In genomic region chr15:66617137-66618090, GRCh38 we compare ENCODE assay signal across 1 cellular context.
A peak's percentile ranks its signal among the peaks of the same experiment; 100 is the strongest.
TF ChIP-seq lines count a peak whose summit lies in the region.

No MANE protein-coding gene starts in this region.

TF ChIP-seq in HepG2, 621 proteins besides CTCF, POLR2A, EP300 and RAD21 (continued from another document and continues in another):
- TF ChIP-seq KIAA2018 (CRISPR knock-in tag; IDR thresholded peaks at IDR 0.05; ENCODE audit: borderline replicate concordance) (no peak), ZNF354B (CRISPR knock-in tag; IDR thresholded peaks at IDR 0.05) (no peak), TCF7L2 (IDR thresholded peaks at IDR 0.05; ENCODE audit: low read depth, low read length) (no peak), IKZF4 (CRISPR knock-in tag; IDR thresholded peaks at IDR 0.05; ENCODE audit: borderline replicate concordance, low read depth, not compliant biosample characterization) (no peak), PHF8 (CRISPR knock-in tag; IDR thresholded peaks at IDR 0.05) (peak; percentile 38; the same call in 1 of the 2 replicates), GTF3A (CRISPR knock-in tag; conservative IDR thresholded peaks at IDR 0.05) (no peak), ZBTB38 (CRISPR knock-in tag; IDR thresholded peaks at IDR 0.05) (0 out of 2 replicates have a peak, but pooled peaks have one; percentile 24), ZNF484 (CRISPR knock-in tag; IDR thresholded peaks at IDR 0.05; ENCODE audit: borderline replicate concordance, low read depth) (no peak), ZNF331 (CRISPR knock-in tag; IDR thresholded peaks at IDR 0.05) (no peak), BRCA1 (CRISPR knock-in tag; IDR thresholded peaks at IDR 0.05) (no peak), UBTF (CRISPR knock-in tag; IDR thresholded peaks at IDR 0.05) (peak; percentile 32; the same call in 1 of the 2 replicates), ZBTB39 (CRISPR knock-in tag; IDR thresholded peaks at IDR 0.05) (no peak), ATF7 (IDR thresholded peaks at IDR 0.05) (no peak), ATF7 (CRISPR knock-in tag; IDR thresholded peaks at IDR 0.05) (no peak), ESRRA (CRISPR knock-in tag; IDR thresholded peaks at IDR 0.05; ENCODE audit: low read depth) (no peak), ZBTB3 (CRISPR knock-in tag; IDR thresholded peaks at IDR 0.05; ENCODE audit: borderline replicate concordance, low read depth) (no peak), MLXIP (CRISPR knock-in tag; IDR thresholded peaks at IDR 0.05; ENCODE audit: borderline replicate concordance) (no peak), ZNF224 (CRISPR knock-in tag; IDR thresholded peaks at IDR 0.05) (no peak), HMG20B (CRISPR knock-in tag; conservative IDR thresholded peaks at IDR 0.05) (no peak), ZMYM2 (CRISPR knock-in tag; IDR thresholded peaks at IDR 0.05) (no peak), DNMT3B (CRISPR knock-in tag; conservative IDR thresholded peaks at IDR 0.05) (no peak), ZSCAN25 (CRISPR knock-in tag; IDR thresholded peaks at IDR 0.05) (no peak), ZNF414 (CRISPR knock-in tag; IDR thresholded peaks at IDR 0.05) (no peak), ZNF251 (CRISPR knock-in tag; IDR thresholded peaks at IDR 0.05) (no peak), DRAP1 (CRISPR knock-in tag; IDR thresholded peaks at IDR 0.05) (no peak), ZNF124 (CRISPR knock-in tag; IDR thresholded peaks at IDR 0.05) (no peak), ZBTB7B (CRISPR knock-in tag; IDR thresholded peaks at IDR 0.05) (0 out of 2 replicates have a peak, but pooled peaks have one; percentile 60), ETS1 (CRISPR knock-in tag; IDR thresholded peaks at IDR 0.05) (no peak), TEAD2 (CRISPR knock-in tag; IDR thresholded peaks at IDR 0.05) (no peak), ZNF10 (CRISPR knock-in tag; IDR thresholded peaks at IDR 0.05; ENCODE audit: borderline replicate concordance, low read depth) (no peak), ZNF232 (CRISPR knock-in tag; IDR thresholded peaks at IDR 0.05; ENCODE audit: borderline replicate concordance) (no peak), CBX1 (IDR thresholded peaks at IDR 0.05; ENCODE audit: low read depth) (no peak), CREBL2 (CRISPR knock-in tag; IDR thresholded peaks at IDR 0.05; ENCODE audit: borderline replicate concordance) (no peak), ISL2 (CRISPR knock-in tag; IDR thresholded peaks at IDR 0.05) (no peak), HNF4G (IDR thresholded peaks at IDR 0.05; ENCODE audit: borderline replicate concordance, low read depth, low read length) (no peak), HNF4G (CRISPR knock-in tag; IDR thresholded peaks at IDR 0.05; ENCODE audit: borderline replicate concordance, low read depth) (no peak), ATAD3A (CRISPR knock-in tag; IDR thresholded peaks at IDR 0.05) (no peak), ISX (CRISPR knock-in tag; conservative IDR thresholded peaks at IDR 0.05) (no peak), FOXA3 (CRISPR knock-in tag; IDR thresholded peaks at IDR 0.05) (peak; percentile 87), ZFAT (CRISPR knock-in tag; conservative IDR thresholded peaks at IDR 0.05) (no peak), DPF2 (CRISPR knock-in tag; IDR thresholded peaks at IDR 0.05; ENCODE audit: borderline replicate concordance, low read depth) (no peak), TFDP2 (CRISPR knock-in tag; IDR thresholded peaks at IDR 0.05) (peak; percentile 62; the same call in 1 of the 2 replicates), ZNF737 (CRISPR knock-in tag; IDR thresholded peaks at IDR 0.05; ENCODE audit: borderline replicate concordance) (no peak), CSRNP2 (CRISPR knock-in tag; conservative IDR thresholded peaks at IDR 0.05; ENCODE audit: low read depth) (no peak)
